9 cellular contexts compared by ENCODE assay signal in the genomic region with DNA sequence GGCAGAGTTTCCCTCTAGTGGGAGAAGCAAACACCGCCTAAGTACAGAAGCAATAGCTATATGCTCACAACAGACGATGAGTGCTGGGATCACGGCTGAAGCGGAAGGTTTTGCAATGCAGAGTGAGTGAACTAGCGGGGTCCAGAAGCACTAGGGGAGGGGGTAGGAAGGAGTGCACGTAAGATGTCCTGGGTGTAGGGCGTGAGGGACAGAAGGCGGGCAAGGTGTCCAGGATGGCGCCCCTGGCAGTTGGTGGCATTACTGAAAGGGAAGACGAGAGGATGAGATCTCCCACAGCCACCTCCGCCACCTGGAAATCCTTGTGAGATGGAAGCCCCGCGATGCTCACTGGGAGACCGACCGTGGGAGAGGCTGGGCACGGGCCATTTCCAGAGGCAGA.
DNase-seq lines count a peak whose midpoint lies in the region; ATAC-seq lines count a peak whose summit lies in the region.
"Had no signal": no experiment of that assay in that cellular context is flagged by ENCODE, and none has a peak within 500 bp of the region (broad histone marks: within the 10 kb centered on the region; RNA-seq: fewer than 3 reads in every experiment).

No MANE protein-coding gene starts in this region.

- H3K27ac Mint-ChIP-seq in activated CD4-positive, alpha-beta T cell treated with anti-CD3 and anti-CD28 coated beads for 36 hours, result peak overlapping the region; percentile 98
- peak overlapping the region; percentile 98 for H3K27ac Mint-ChIP-seq in activated naive CD4-positive, alpha-beta T cell treated with anti-CD3 and anti-CD28 coated beads, Interleukin-2, amount 50 U/mL, for 24 hours
- H3K27ac Mint-ChIP-seq in immature natural killer cell, result peak overlapping the region; percentile 86 to 97 (median 94)

- H3K27ac ChIP-seq in subcutaneous abdominal adipose tissue (ENCODE audit: low read depth, low read length), result peak overlapping the region; percentile 77

- H3K36me3 ChIP-seq in subcutaneous abdominal adipose tissue (ENCODE audit: control insufficient read depth in 5 of 5, insufficient read depth in 5 of 5, low read length in 5 of 5), result peaks cover 0 to 11% (median 9%) of the 10 kb centered on the region in 5 donors

- peak overlapping the region in 2 of 5 donors; percentile 20 to 34 for H3K4me3 ChIP-seq in subcutaneous abdominal adipose tissue (ENCODE audit: low read depth in 1 of 5, low read length in 5 of 5)

- intact Hi-C loops in activated CD4-positive, alpha-beta T cell treated with anti-CD3 and anti-CD28 coated beads for 36 hours (cut with DNase I, micrococcal nuclease), result loop anchor here (2.0 to 10.0 kb wide), 7 partner anchors 16 to 472 kb away; no protein-coding TSS in a partner anchor

- H3K4me3 Mint-ChIP-seq in activated CD4-positive, alpha-beta T cell treated with anti-CD3 and anti-CD28 coated beads for 36 hours, result peak overlapping the region; percentile 96
- peak overlapping the region; percentile 97 for H3K4me3 Mint-ChIP-seq in activated naive CD4-positive, alpha-beta T cell treated with anti-CD3 and anti-CD28 coated beads, Interleukin-2, amount 50 U/mL, for 24 hours
- peak overlapping the region; percentile 79 to 100 (median 96) for H3K4me3 Mint-ChIP-seq in immature natural killer cell

- no peaks in the 10 kb centered on the region for H3K9me3 ChIP-seq in subcutaneous abdominal adipose tissue (ENCODE audit: control insufficient read depth in 5 of 5, low read length in 5 of 5)

- peak; percentile 55 for DNase-seq in activated CD4-positive, alpha-beta T cell treated with anti-CD3 and anti-CD28 coated beads for 36 hours
- no peak for DNase-seq in activated CD4-positive, alpha-beta T cell treated with anti-CD3 and anti-CD28 coated beads, Interleukin-2, amount 50 U/mL, for 1 hour
- DNase-seq in immature natural killer cell (no peak), HT-29 (ENCODE audit: low spot score) (no peak), NOMO-1 (lab: John Stamatoyannopoulos, UW; ENCODE audit: unreplicated experiment in 2 of 2) (no peak)
- DNase-seq: NCI-H748 treated with DMSO at 0.1 percent for 48 hours had no signal

- peak; percentile 1 for ATAC-seq in activated CD4-positive, alpha-beta T cell treated with anti-CD3 and anti-CD28 coated beads for 36 hours
- no peak for ATAC-seq in HG02870 (IDR thresholded peaks at IDR 0.05; ENCODE audit: unreplicated experiment)

- H3K9me3 Mint-ChIP-seq in activated CD4-positive, alpha-beta T cell treated with anti-CD3 and anti-CD28 coated beads for 36 hours (ENCODE audit: low read depth), result no peaks in the 10 kb centered on the region
- H3K9me3 Mint-ChIP-seq in activated naive CD4-positive, alpha-beta T cell treated with anti-CD3 and anti-CD28 coated beads, Interleukin-2, amount 50 U/mL, for 24 hours, result no peaks in the 10 kb centered on the region
- H3K9me3 Mint-ChIP-seq in immature natural killer cell, result no peaks in the 10 kb centered on the region

- peaks cover 9 to 100% (median 56%) of the 10 kb centered on the region in 5 donors for H3K4me1 ChIP-seq in subcutaneous abdominal adipose tissue (ENCODE audit: control insufficient read depth in 5 of 5, insufficient read depth in 5 of 5, low read length in 5 of 5)

- H3K27me3 ChIP-seq in subcutaneous abdominal adipose tissue (ENCODE audit: control insufficient read depth in 5 of 5, insufficient read depth in 4 of 5, low read length in 5 of 5), result no peaks in the 10 kb centered on the region

- POLR2A ChIA-PET in activated CD4-positive, alpha-beta T cell treated with anti-CD3 and anti-CD28 coated beads for 36 hours (lab: Charles Lee), result interaction anchor here (0.7 to 2.8 kb wide), 9 partner anchors 9 to 183 kb away, joined by 3 to 19 read pairs (median 6); no protein-coding TSS in a partner anchor

- peaks cover 85% of the 10 kb centered on the region for H3K36me3 Mint-ChIP-seq in activated CD4-positive, alpha-beta T cell treated with anti-CD3 and anti-CD28 coated beads for 36 hours (ENCODE audit: low read depth)
- peaks cover 8% of the 10 kb centered on the region for H3K36me3 Mint-ChIP-seq in activated naive CD4-positive, alpha-beta T cell treated with anti-CD3 and anti-CD28 coated beads, Interleukin-2, amount 50 U/mL, for 24 hours
- H3K36me3 Mint-ChIP-seq in immature natural killer cell, result peaks cover 0 to 30% (median 23%) of the 10 kb centered on the region in 3 donors

- peaks cover 89% of the 10 kb centered on the region for H3K4me1 Mint-ChIP-seq in activated CD4-positive, alpha-beta T cell treated with anti-CD3 and anti-CD28 coated beads for 36 hours
- peaks cover 93% of the 10 kb centered on the region for H3K4me1 Mint-ChIP-seq in activated naive CD4-positive, alpha-beta T cell treated with anti-CD3 and anti-CD28 coated beads, Interleukin-2, amount 50 U/mL, for 24 hours
- peaks cover 100% of the 10 kb centered on the region in 2 donors for H3K4me1 Mint-ChIP-seq in immature natural killer cell

- peak overlapping the region in 1 of 5 donors; percentile 57 for H3K9ac ChIP-seq in subcutaneous abdominal adipose tissue (ENCODE audit: low read length in 5 of 5)

- CTCF ChIA-PET in activated CD4-positive, alpha-beta T cell treated with anti-CD3 and anti-CD28 coated beads for 36 hours (lab: Charles Lee), result interaction anchor here (0.6 to 6.0 kb wide), 27 partner anchors 9 to 334 kb away, joined by 3 to 65 read pairs (median 5); no protein-coding TSS in a partner anchor

- no peaks in the 10 kb centered on the region for H3K27me3 Mint-ChIP-seq in activated CD4-positive, alpha-beta T cell treated with anti-CD3 and anti-CD28 coated beads for 36 hours
- H3K27me3 Mint-ChIP-seq in activated naive CD4-positive, alpha-beta T cell treated with anti-CD3 and anti-CD28 coated beads, Interleukin-2, amount 50 U/mL, for 24 hours, result no peaks in the 10 kb centered on the region
- H3K27me3 Mint-ChIP-seq in immature natural killer cell (ENCODE audit: low read depth in 3 of 3), result peaks cover 0 to 14% (median 6%) of the 10 kb centered on the region in 3 donors
